8 cellular contexts compared by ENCODE assay signal in the genomic region with DNA sequence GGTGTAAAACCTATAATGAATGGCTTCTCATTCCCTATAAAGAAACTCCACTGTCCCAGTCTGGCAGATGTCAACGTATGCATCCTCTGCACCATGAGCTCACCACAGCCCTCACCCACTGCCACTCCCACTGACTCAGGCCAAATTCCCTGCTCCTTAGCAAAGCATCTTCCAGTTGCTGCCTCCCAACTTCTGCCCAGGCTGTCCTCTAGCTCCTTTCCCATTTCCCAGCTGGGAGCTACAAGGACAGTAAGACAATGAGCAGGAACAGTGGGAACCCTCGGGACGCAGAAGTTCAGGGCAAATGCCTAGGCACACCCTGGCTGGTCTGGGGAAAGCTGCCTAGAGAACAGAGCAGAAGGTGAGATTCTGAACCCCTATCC. TPM values are rescaled to one million over a fixed set of nuclear protein-coding genes. Genes with fewer than 3 reads are reported as not detected.
DNase-seq lines count a peak whose midpoint lies in the region; ATAC-seq and TF ChIP-seq lines count a peak whose summit lies in the region.

No MANE protein-coding gene starts in this region.

- TF ChIP-seq POLR2A in heart left ventricle (IDR thresholded peaks at IDR 0.05) = no peak

- peak overlapping the region; percentile 60 to 94 (median 81) for H3K4me3 ChIP-seq in heart left ventricle

- peak overlapping the region in 10 of 12 donors; percentile 1 to 86 (median 72) for H3K27ac ChIP-seq in heart left ventricle

- peaks cover 12% of the 10 kb centered on the region for H3K4me1 Mint-ChIP-seq in activated CD8-positive, alpha-beta memory T cell treated with anti-CD3 and anti-CD28 coated beads, Interleukin-2, amount 10 ng/mL, durations not matched to agents 7 days and 5 days
- peaks cover 8% of the 10 kb centered on the region for H3K4me1 Mint-ChIP-seq in activated CD4-positive, alpha-beta memory T cell treated with anti-CD3 and anti-CD28 coated beads for 36 hours (ENCODE audit: low read depth)

- CTCF ChIA-PET in activated CD8-positive, alpha-beta memory T cell treated with anti-CD3 and anti-CD28 coated beads, Interleukin-2, amount 10 ng/mL, durations not matched to agents 7 days and 5 days (lab: Charles Lee) = interaction anchor here (0.6 to 7.2 kb wide), 11 partner anchors 11 to 312 kb away, joined by 3 to 73 read pairs (median 5); partner anchors contain the start of gene EDC4
- CTCF ChIA-PET in activated CD4-positive, alpha-beta memory T cell treated with anti-CD3 and anti-CD28 coated beads for 36 hours (lab: Charles Lee) = interaction anchor here (0.7 to 2.4 kb wide), 6 partner anchors 12 to 312 kb away, joined by 3 to 38 read pairs (median 6); partner anchors contain the start of gene NUTF2

- peak overlapping the region; percentile 81 for H3K27ac Mint-ChIP-seq in activated CD8-positive, alpha-beta memory T cell treated with anti-CD3 and anti-CD28 coated beads, Interleukin-2, amount 10 ng/mL, durations not matched to agents 7 days and 5 days
- no peak overlapping the region for H3K27ac Mint-ChIP-seq in activated CD4-positive, alpha-beta memory T cell treated with anti-CD3 and anti-CD28 coated beads for 36 hours

- intact Hi-C loops in activated CD4-positive, alpha-beta memory T cell treated with anti-CD3 and anti-CD28 coated beads for 36 hours (cut with micrococcal nuclease) = loop anchor here (1.0 to 5.0 kb wide), 2 partner anchors 9 to 39 kb away; partner anchors contain the start of genes EDC4 and THAP11
- intact Hi-C loops in heart left ventricle (cut with DNase I) = loop anchor here in 7 of 10 donors (5.0 to 10.0 kb wide), 5 partner anchors 39 to 168 kb away; partner anchors contain the start of genes EDC4 (in 2 of the 7), ACD (in 1 of the 7), C16orf86 (in 1 of the 7) and ENKD1 (in 1 of the 7)
- intact Hi-C loops in sciatic nerve (cut with DNase I) = no loop called here

- no peaks in the 10 kb centered on the region for H3K27me3 Mint-ChIP-seq in activated CD8-positive, alpha-beta memory T cell treated with anti-CD3 and anti-CD28 coated beads, Interleukin-2, amount 10 ng/mL, durations not matched to agents 7 days and 5 days
- H3K27me3 Mint-ChIP-seq in activated CD4-positive, alpha-beta memory T cell treated with anti-CD3 and anti-CD28 coated beads for 36 hours = no peaks in the 10 kb centered on the region

- H3K9me3 Mint-ChIP-seq in activated CD8-positive, alpha-beta memory T cell treated with anti-CD3 and anti-CD28 coated beads, Interleukin-2, amount 10 ng/mL, durations not matched to agents 7 days and 5 days (ENCODE audit: low read depth) = no peaks in the 10 kb centered on the region
- H3K9me3 Mint-ChIP-seq in activated CD4-positive, alpha-beta memory T cell treated with anti-CD3 and anti-CD28 coated beads for 36 hours = no peaks in the 10 kb centered on the region

- H3K4me3 Mint-ChIP-seq in activated CD8-positive, alpha-beta memory T cell treated with anti-CD3 and anti-CD28 coated beads, Interleukin-2, amount 10 ng/mL, durations not matched to agents 7 days and 5 days = peak overlapping the region; percentile 83
- peak overlapping the region; percentile 89 for H3K4me3 Mint-ChIP-seq in activated CD4-positive, alpha-beta memory T cell treated with anti-CD3 and anti-CD28 coated beads for 36 hours

- H3K36me3 Mint-ChIP-seq in activated CD8-positive, alpha-beta memory T cell treated with anti-CD3 and anti-CD28 coated beads, Interleukin-2, amount 10 ng/mL, durations not matched to agents 7 days and 5 days = peaks cover 9% of the 10 kb centered on the region
- H3K36me3 Mint-ChIP-seq in activated CD4-positive, alpha-beta memory T cell treated with anti-CD3 and anti-CD28 coated beads for 36 hours = peaks cover 5% of the 10 kb centered on the region

- POLR2A ChIA-PET in activated CD4-positive, alpha-beta memory T cell treated with anti-CD3 and anti-CD28 coated beads for 36 hours (lab: Charles Lee) = interaction anchor here (0.9 to 2.0 kb wide), 10 partner anchors 12 to 190 kb away, joined by 3 to 25 read pairs (median 4); partner anchors contain the start of genes CENPT, DDX28, DUS2 and GFOD2

- no peaks in the 10 kb centered on the region for H3K9me3 ChIP-seq in heart left ventricle

- WGBS in heart left ventricle, 4 donors = 0 to 2% (median 0%) methylated on average over 3 of the region's 3 CpGs

- no peak for TF ChIP-seq CTCF in heart left ventricle (IDR thresholded peaks at IDR 0.05)

- ATAC-seq in activated CD8-positive, alpha-beta memory T cell treated with anti-CD3 and anti-CD28 coated beads, Interleukin-2, amount 10 ng/mL, durations not matched to agents 7 days and 5 days = no peak
- ATAC-seq in heart left ventricle (peak in 2 of 4 donors; percentile 1 to 16), sciatic nerve (peak; percentile 8), GM21737 (IDR thresholded peaks at IDR 0.05; ENCODE audit: unreplicated experiment) (no peak)

- no peak for DNase-seq in activated CD8-positive, alpha-beta memory T cell treated with anti-CD3 and anti-CD28 coated beads, Interleukin-2, amount 10 ng/mL, durations not matched to agents 7 days and 5 days
- DNase-seq in activated CD8-positive, alpha-beta memory T cell treated with anti-CD3 and anti-CD28 coated beads, Interleukin-2, amount 50 U/mL, for 4 hours = no peak
- no peak for DNase-seq in activated CD4-positive, alpha-beta memory T cell treated with anti-CD3 and anti-CD28 coated beads for 36 hours
- peak in 1 of 5 donors; percentile 18 for DNase-seq in heart left ventricle
- DNase-seq in sciatic nerve (ENCODE audit: low spot score) = no peak
- DNase-seq in NCI-H187 treated with DMSO at 0.1 percent for 48 hours (lab: John Stamatoyannopoulos, UW) = no peak
- no peak for DNase-seq in islet precursor cell

- peaks cover 0 to 43% (median 40%) of the 10 kb centered on the region in 9 donors for H3K36me3 ChIP-seq in heart left ventricle

- no peaks in the 10 kb centered on the region for H3K27me3 ChIP-seq in heart left ventricle

- peaks cover 0 to 19% (median 14%) of the 10 kb centered on the region in 12 donors for H3K4me1 ChIP-seq in heart left ventricle

RNA-seq across cellular contexts. Expression of gene THAP11, which starts 9.1 kb away (rescaled TPM):
- 10 to 100 TPM; 47.9 to 52.7 TPM for total RNA-seq in activated CD8-positive, alpha-beta memory T cell treated with anti-CD3 and anti-CD28 coated beads, Interleukin-2, amount 10 ng/mL, durations not matched to agents 7 days and 5 days
- total RNA-seq in activated CD4-positive, alpha-beta memory T cell treated with anti-CD3 and anti-CD28 coated beads for 36 hours = 10 to 100 TPM; 31.8 to 32.1 TPM
- 10 to 100 TPM; 24.9 to 87.5 (median 31.4) TPM for total RNA-seq in heart left ventricle
- 10 to 100 TPM; 10.6 to 26.3 TPM for polyA plus RNA-seq in heart left ventricle
- 22.7 TPM for total RNA-seq in sciatic nerve

RNA-seq across cellular contexts. Expression of gene NUTF2, which starts 13.7 kb away (rescaled TPM):
- total RNA-seq in activated CD8-positive, alpha-beta memory T cell treated with anti-CD3 and anti-CD28 coated beads, Interleukin-2, amount 10 ng/mL, durations not matched to agents 7 days and 5 days = 100 to 1,000 TPM; 114 to 137 TPM
- 100 to 1,000 TPM; 141 to 148 TPM for total RNA-seq in activated CD4-positive, alpha-beta memory T cell treated with anti-CD3 and anti-CD28 coated beads for 36 hours
- total RNA-seq in heart left ventricle (100 to 1,000 TPM in 2 of 9 donors, 10 to 100 TPM in 7; 66.5 to 145 (median 90.9) TPM), sciatic nerve (59.2 TPM)
- polyA plus RNA-seq in heart left ventricle = 100 to 1,000 TPM; 179 to 191 TPM

RNA-seq across cellular contexts. Expression of gene CENPT, which starts 14.5 kb away (rescaled TPM):
- 10 to 100 TPM; 61.8 to 69.3 TPM for total RNA-seq in activated CD8-positive, alpha-beta memory T cell treated with anti-CD3 and anti-CD28 coated beads, Interleukin-2, amount 10 ng/mL, durations not matched to agents 7 days and 5 days
- 10 to 100 TPM; 39.2 to 40.2 TPM for total RNA-seq in activated CD4-positive, alpha-beta memory T cell treated with anti-CD3 and anti-CD28 coated beads for 36 hours
- total RNA-seq in heart left ventricle (10 to 100 TPM; 14.4 to 31.2 (median 20.1) TPM), sciatic nerve (45.1 TPM)
- 10 to 100 TPM; 25.7 to 28.0 TPM for polyA plus RNA-seq in heart left ventricle

RNA-seq across cellular contexts. Expression of gene TSNAXIP1, which starts 26.3 kb away (rescaled TPM):
- under 1 TPM; 0.12 to 0.45 TPM for total RNA-seq in activated CD8-positive, alpha-beta memory T cell treated with anti-CD3 and anti-CD28 coated beads, Interleukin-2, amount 10 ng/mL, durations not matched to agents 7 days and 5 days
- total RNA-seq in activated CD4-positive, alpha-beta memory T cell treated with anti-CD3 and anti-CD28 coated beads for 36 hours = under 1 TPM; 0.77 to 0.81 TPM
- total RNA-seq in heart left ventricle (under 1 TPM in 8 of 9 donors, not detected in 1; 0.16 to 0.93 (median 0.46) TPM), sciatic nerve (1.5 TPM)
- polyA plus RNA-seq in heart left ventricle = under 1 TPM; 0.67 to 0.76 TPM

RNA-seq across cellular contexts. Expression of gene RANBP10, which starts 26.7 kb away (rescaled TPM):
- 10 to 100 TPM; 21.2 to 23.7 TPM for total RNA-seq in activated CD8-positive, alpha-beta memory T cell treated with anti-CD3 and anti-CD28 coated beads, Interleukin-2, amount 10 ng/mL, durations not matched to agents 7 days and 5 days
- 10 to 100 TPM; 14.9 to 18.1 TPM for total RNA-seq in activated CD4-positive, alpha-beta memory T cell treated with anti-CD3 and anti-CD28 coated beads for 36 hours
- 10 to 100 TPM in 6 of 9 donors, 1 to 10 TPM in 3; 7.1 to 19.7 (median 12.3) TPM for total RNA-seq in heart left ventricle
- polyA plus RNA-seq in heart left ventricle = 10 to 100 TPM in 1 of 2 donors, 1 to 10 TPM in 1; 5.6 to 11.2 TPM
- total RNA-seq in sciatic nerve = 21.7 TPM
